ENCODE assay signal across 16 cellular contexts in genomic region chr1:9031077-9031476, GRCh38. TPM values are rescaled to one million over a fixed set of nuclear protein-coding genes. Genes with fewer than 3 reads are reported as not detected.
A peak's percentile ranks its signal among the peaks of the same experiment; 100 is the strongest.
DNase-seq lines count a peak whose midpoint lies in the region; ATAC-seq, FAIRE-seq and TF ChIP-seq lines count a peak whose summit lies in the region.
"Not testable (repeated sequence)": the region's sequence is repeated elsewhere in the genome, so short reads cannot be mapped to it uniquely, and the experiment has no call there.
"Had no signal": no experiment of that assay in that cellular context is flagged by ENCODE, and none has a peak within 500 bp of the region (broad histone marks: within the 10 kb centered on the region; RNA-seq: fewer than 3 reads in every experiment).

No MANE protein-coding gene starts in this region.

- H3K27ac ChIP-seq in K562 (ENCODE audit: extremely low read depth, low read depth, low read length) = not testable (repeated sequence)
- H3K27ac ChIP-seq in gastroesophageal sphincter (peak overlapping the region in 3 of 4 donors; percentile 8 to 23 (median 14)), heart right ventricle (peak overlapping the region in 7 of 10 donors; percentile 17 to 71 (median 60))

- not testable (repeated sequence) for TF ChIP-seq EP300 in K562 (IDR thresholded peaks at IDR 0.05; ENCODE audit: low read length); gastroesophageal sphincter (IDR thresholded peaks at IDR 0.05)

- WGBS in K562 (ENCODE audit: insufficient coverage, low coverage, missing lambda C conversion rate) = 3% methylated on average over 4 of the region's 4 CpGs
- 83% methylated on average over 1 of the region's 4 CpGs; no CpG with 5 or more reads in 1 of the 2 donors for WGBS in gastroesophageal sphincter (ENCODE audit: low coverage in 1 of 2), 2 donors
- 49 to 65% methylated on average over 4 of the region's 4 CpGs for WGBS in heart right ventricle, 2 donors

- H3K4me2 ChIP-seq in K562 (ENCODE audit: insufficient read depth, low read length) = not testable (repeated sequence)

- BruUV-seq in K562 (replicated peaks; lab: Mats Ljungman, UMichigan) = not testable (repeated sequence)

- in situ Hi-C loops in K562 (cut with MboI) = not testable (repeated sequence)

- not testable (repeated sequence) for H3K9me3 ChIP-seq in K562 (replicated peaks; ENCODE audit: control insufficient read depth, insufficient read depth, low read depth, low read length)
- H3K9me3 ChIP-seq in gastroesophageal sphincter = peaks cover 0 to 28% (median 0%) of the 10 kb centered on the region in 3 donors
- H3K9me3 ChIP-seq in heart right ventricle = peaks cover 0 to 35% (median 9%) of the 10 kb centered on the region in 11 donors

- H3K36me3 ChIP-seq in K562 (ENCODE audit: control insufficient read depth, insufficient read depth, low read length); gastroesophageal sphincter; heart right ventricle: not testable (repeated sequence)

- H3K9ac ChIP-seq in K562 (ENCODE audit: insufficient read depth in 1 of 2, low read depth in 2 of 2, low read length in 2 of 2) = not testable (repeated sequence)

- intact Hi-C loops in K562 (cut with micrococcal nuclease); Right ventricle myocardium superior (cut with DNase I); heart right ventricle (cut with DNase I); left ventricle myocardium superior (cut with micrococcal nuclease); posterior vena cava (cut with DNase I): not testable (repeated sequence)

- H3K79me2 ChIP-seq in K562 (ENCODE audit: control insufficient read depth, insufficient read depth, low read length) = not testable (repeated sequence)

- POLR2A ChIA-PET in K562 (lab: Yijun Ruan, JAX) = interaction anchor here (1.0 kb wide), 1 partner anchor 67 kb away, joined by 4 read pairs; no protein-coding TSS in a partner anchor

- H3K27me3 ChIP-seq in K562 (ENCODE audit: control insufficient read depth in 2 of 2, insufficient read depth in 2 of 2, low read length in 2 of 2) = peaks cover 6 to 15% of the 10 kb centered on the region in 2 experiments; a peak in 4 of 5 replicates
- not testable (repeated sequence) for H3K27me3 ChIP-seq in gastroesophageal sphincter, heart right ventricle

- not testable (repeated sequence) for ATAC-seq in K562, gastroesophageal sphincter
- ATAC-seq in Right ventricle myocardium superior (ENCODE audit: poor library complexity) (peak; percentile 15), heart right ventricle (peak in 5 of 8 donors; percentile 3 to 25 (median 7)), left ventricle myocardium superior (peak; percentile 15)

- not testable (repeated sequence) for TF ChIP-seq RAD21 in K562 (CRISPR knock-in tag; conservative IDR thresholded peaks at IDR 0.05 in 1 of 2, IDR thresholded peaks at IDR 0.05 in 1 of 2)

- H4K20me1 ChIP-seq in K562 (replicated peaks; ENCODE audit: control insufficient read depth, insufficient read depth, low read length) = not testable (repeated sequence)

- H3K4me1 ChIP-seq in K562 (replicated peaks in 1 of 2; ENCODE audit: control insufficient read depth in 2 of 2, insufficient read depth in 2 of 2, low read length in 2 of 2) = not testable (repeated sequence)
- peaks cover 0 to 15% (median 0%) of the 10 kb centered on the region in 3 donors for H3K4me1 ChIP-seq in gastroesophageal sphincter
- H3K4me1 ChIP-seq in heart right ventricle = peaks cover 0 to 11% (median 2%) of the 10 kb centered on the region in 9 donors

- not testable (repeated sequence) for H2AFZ ChIP-seq in K562 (ENCODE audit: low read depth, low read length)

- FAIRE-seq in K562 (lab: Jason Lieb, UNC) = not testable (repeated sequence)

- CTCF ChIA-PET in K562 (lab: Yijun Ruan, JAX; ENCODE audit: low intra/inter-chr PET ratio) = not testable (repeated sequence)

- not testable (repeated sequence) for H3K9me1 ChIP-seq in K562 (ENCODE audit: control insufficient read depth, insufficient read depth, low read length)

- TF ChIP-seq CTCF in K562 (IDR thresholded peaks at IDR 0.05 in 2 of 3, conservative IDR thresholded peaks at IDR 0.05 in 1 of 3; ENCODE audit: insufficient read depth in 2 of 3, low read depth in 1 of 3, low read length in 3 of 3); gastroesophageal sphincter (IDR thresholded peaks at IDR 0.05); heart right ventricle (IDR thresholded peaks at IDR 0.05): not testable (repeated sequence)

- TF ChIP-seq POLR2A in K562 (conservative IDR thresholded peaks at IDR 0.05); gastroesophageal sphincter (IDR thresholded peaks at IDR 0.05): not testable (repeated sequence)

- DNase-seq in DMS53 (lab: John Stamatoyannopoulos, UW) (peak; percentile 22), posterior vena cava (ENCODE audit: low spot score) (peak; percentile 14)
- DNase-seq in K562 (ENCODE audit: extremely low read depth in 1 of 4, low spot score in 3 of 4); Right ventricle myocardium superior; heart right ventricle; left ventricle myocardium superior: not testable (repeated sequence)

- H3K4me3 ChIP-seq in K562, gastroesophageal sphincter, heart right ventricle: not testable (repeated sequence)

TF ChIP-seq in K562, 482 proteins besides CTCF, POLR2A, EP300 and RAD21 (continues in another document):
- peak; percentile 60; the same call in 1 of the 2 replicates for TF ChIP-seq TRIM28 (IDR thresholded peaks at IDR 0.05)
- peak in 1 of 2 experiments; percentile 46; a peak in 1 of 3 replicates for TF ChIP-seq CBX3 (IDR thresholded peaks at IDR 0.05; ENCODE audit: borderline replicate concordance in 1 of 2, low read length in 2 of 2)

RNA-seq across cellular contexts. Expression of gene SLC2A7, which starts 4.9 kb away (rescaled TPM):
- total RNA-seq in K562 (2011; cell fraction: chromatin; rRNA removed; ENCODE audit: low replicate concordance) = not detected in 2 replicates
- not detected in 2 replicates for total RNA-seq in K562 (2011; cell fraction: nucleolus; rRNA removed)
- not detected in 2 replicates for total RNA-seq in K562 (2011; cell fraction: nucleoplasm; rRNA removed)
- not detected in 2 replicates for total RNA-seq in K562 (2014; rRNA removed)
- total RNA-seq in K562 (2014; rRNA removed; fragmentation: Illumina TruSeq; extraction: Trizol) = not detected in 2 replicates
- not detected in 2 replicates for total RNA-seq in K562 (2015; rRNA removed; fragmentation: Illumina TruSeq; extraction: Trizol)
- total RNA-seq in K562 (2021) = not detected in 2 replicates
- polyA plus RNA-seq in K562 (2011; rRNA removed) = not detected in 2 replicates
- polyA plus RNA-seq in K562 (2011; cell fraction: cytosol; rRNA removed) = not detected in 2 replicates
- not detected in 2 replicates for polyA plus RNA-seq in K562 (2011; cell fraction: nucleus; rRNA removed)
- not detected in 2 replicates for polyA plus RNA-seq in K562 (2012)
- polyA plus RNA-seq in K562 (2014; fragmentation: Illumina TruSeq; extraction: Trizol) = not detected in 2 replicates
- not detected for polyA plus RNA-seq in K562 (2014; fragmentation: Nextera tagmentation; extraction: Ambion mirVana)
- polyA plus RNA-seq in K562 (2014; rRNA removed) = not detected in 2 replicates
- polyA minus RNA-seq in K562 (2011; rRNA and poly(A)+ RNA removed) = not detected in 2 replicates
- polyA minus RNA-seq in K562 (2011; cell fraction: cytosol; rRNA and poly(A)+ RNA removed) = not detected in 2 replicates
- polyA minus RNA-seq in K562 (2011; cell fraction: nucleus; rRNA and poly(A)+ RNA removed) = not detected in 2 replicates
- total RNA-seq in gastroesophageal sphincter = under 1 TPM in 1 of 4 donors, not detected in 3; 0.27 TPM
- not detected for total RNA-seq in Right ventricle myocardium superior
- total RNA-seq in heart right ventricle = under 1 TPM in 1 of 10 donors, not detected in 9; 0.16 TPM
- polyA plus RNA-seq in heart right ventricle = not detected
- not detected for total RNA-seq in left ventricle myocardium superior
- total RNA-seq in posterior vena cava = not detected
- total RNA-seq: A673; Caco-2; Calu3; CD4-positive, alpha-beta T cell; CD8-positive, alpha-beta T cell; Daoy; G401; GM12878 had no signal
- polyA plus RNA-seq: AG04450, GM12878 had no signal

RNA-seq across cellular contexts. Expression of gene SLC2A5, which starts 38.4 kb away (rescaled TPM):
- not detected in 2 replicates for total RNA-seq in K562 (2011; cell fraction: chromatin; rRNA removed; ENCODE audit: low replicate concordance)
- not detected in 2 replicates for total RNA-seq in K562 (2011; cell fraction: nucleolus; rRNA removed)
- total RNA-seq in K562 (2011; cell fraction: nucleoplasm; rRNA removed) = not detected in 2 replicates
- total RNA-seq in K562 (2014; rRNA removed) (not detected in 2 replicates), K562 (2014; rRNA removed; fragmentation: Illumina TruSeq; extraction: Trizol) (not detected in 2 replicates), K562 (2015; rRNA removed; fragmentation: Illumina TruSeq; extraction: Trizol) (not detected in 2 replicates), K562 (2021) (0.04 TPM in 1 of 2 replicates, not detected in the other), gastroesophageal sphincter (1 to 10 TPM in 1 of 4 donors, under 1 TPM in 3; 0.16 to 2.7 (median 0.39) TPM), Right ventricle myocardium superior (2.1 TPM), heart right ventricle (10 to 100 TPM in 1 of 10 donors, 1 to 10 TPM in 9; 1.3 to 15.6 (median 4.3) TPM), left ventricle myocardium superior (3.2 TPM), posterior vena cava (1 to 10 TPM; 2.0 to 3.2 TPM)
- polyA plus RNA-seq in K562 (2011; rRNA removed) (0.08 TPM in 1 of 2 replicates, not detected in the other), K562 (2014; fragmentation: Illumina TruSeq; extraction: Trizol) (not detected in 2 replicates), K562 (2014; fragmentation: Nextera tagmentation; extraction: Ambion mirVana) (not detected), K562 (2014; rRNA removed) (not detected in 2 replicates), heart right ventricle (1 to 10 TPM in 1 of 2 donors, under 1 TPM in 1; 0.39 to 1.7 TPM)
- polyA plus RNA-seq in K562 (2011; cell fraction: cytosol; rRNA removed) = 0.04 TPM in 1 of 2 replicates, not detected in the other
- 0.54 TPM in 1 of 2 replicates, not detected in the other for polyA plus RNA-seq in K562 (2011; cell fraction: nucleus; rRNA removed)
- 0.03 and 0.06 TPM in 2 replicates for polyA plus RNA-seq in K562 (2012)
- polyA minus RNA-seq in K562 (2011; rRNA and poly(A)+ RNA removed) = not detected in 2 replicates
- not detected in 2 replicates for polyA minus RNA-seq in K562 (2011; cell fraction: cytosol; rRNA and poly(A)+ RNA removed)
- not detected in 2 replicates for polyA minus RNA-seq in K562 (2011; cell fraction: nucleus; rRNA and poly(A)+ RNA removed)
- total RNA-seq: A673; CD4-positive, alpha-beta T cell; CD8-positive, alpha-beta T cell; Daoy had no signal
